In the genomic region with DNA sequence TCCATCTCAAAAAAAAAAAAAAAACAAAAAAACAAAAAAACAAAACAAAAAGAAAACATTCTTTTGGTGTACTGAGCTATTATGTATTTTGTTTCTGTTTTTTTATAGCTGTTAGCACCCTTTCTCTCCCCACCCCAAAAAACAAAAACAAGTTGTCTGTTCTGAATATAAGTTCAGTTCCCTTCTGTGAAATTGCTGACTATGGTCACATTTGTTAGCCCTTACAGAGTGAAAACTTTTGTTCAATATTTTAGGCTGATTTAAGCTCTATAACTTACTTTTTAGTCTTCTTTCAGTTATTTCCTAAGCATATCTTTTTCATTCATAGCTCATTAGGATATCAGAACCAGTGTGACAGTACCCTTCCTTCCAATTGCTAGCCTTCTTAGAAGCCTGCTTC, we compare ENCODE assay signal across 24 cellular contexts.
"Had no signal": no experiment of that assay in that cellular context is flagged by ENCODE, and none has a peak within 500 bp of the region (broad histone marks: within the 10 kb centered on the region; RNA-seq: fewer than 3 reads in every experiment).

No MANE protein-coding gene starts in this region.

- DNase-seq: dermis blood vessel endothelial cell; dorsolateral prefrontal cortex; effector CD4-positive, alpha-beta T cell; effector memory CD4-positive, alpha-beta T cell; foreskin keratinocyte; glutamatergic neuron; head of caudate nucleus; heart right ventricle; hippocampal formation; left cardiac atrium; left ventricle myocardium superior; lower lobe of right lung; mesenchymal stem cell; mucosa of descending colon; naive B cell had no signal

- FAIRE-seq: colon, endothelial cell of umbilical vein, frontal cortex, islet of Langerhans, keratinocyte had no signal

- ATAC-seq: foreskin keratinocyte, gastroesophageal sphincter, heart right ventricle, left cardiac atrium, left lung, left ventricle myocardium superior, lower lobe of right lung, mucosa of descending colon had no signal

- H3K9me3 ChIP-seq: esophagus muscularis mucosa, gastroesophageal sphincter, lower lobe of right lung had no signal

- H3K4me1 ChIP-seq: esophagus muscularis mucosa, foreskin keratinocyte, gastroesophageal sphincter, heart right ventricle, left lung, lower lobe of right lung had no signal

- H3K27ac ChIP-seq: coronary artery, dorsolateral prefrontal cortex, esophagus muscularis mucosa, foreskin keratinocyte, gastroesophageal sphincter, heart right ventricle, left lung, lower lobe of right lung had no signal

- H3K36me3 ChIP-seq: esophagus muscularis mucosa, gastroesophageal sphincter, heart right ventricle, left lung, lower lobe of right lung had no signal

- H3K27me3 ChIP-seq: dorsolateral prefrontal cortex, esophagus muscularis mucosa, foreskin keratinocyte, gastroesophageal sphincter, heart right ventricle, left lung had no signal

- H3K4me3 ChIP-seq: coronary artery, dorsolateral prefrontal cortex, esophagus muscularis mucosa, gastroesophageal sphincter, heart right ventricle, left lung, lower lobe of right lung, mucosa of descending colon had no signal
